Comparison of ENCODE assay signal across 8 cellular contexts in the genomic region with DNA sequence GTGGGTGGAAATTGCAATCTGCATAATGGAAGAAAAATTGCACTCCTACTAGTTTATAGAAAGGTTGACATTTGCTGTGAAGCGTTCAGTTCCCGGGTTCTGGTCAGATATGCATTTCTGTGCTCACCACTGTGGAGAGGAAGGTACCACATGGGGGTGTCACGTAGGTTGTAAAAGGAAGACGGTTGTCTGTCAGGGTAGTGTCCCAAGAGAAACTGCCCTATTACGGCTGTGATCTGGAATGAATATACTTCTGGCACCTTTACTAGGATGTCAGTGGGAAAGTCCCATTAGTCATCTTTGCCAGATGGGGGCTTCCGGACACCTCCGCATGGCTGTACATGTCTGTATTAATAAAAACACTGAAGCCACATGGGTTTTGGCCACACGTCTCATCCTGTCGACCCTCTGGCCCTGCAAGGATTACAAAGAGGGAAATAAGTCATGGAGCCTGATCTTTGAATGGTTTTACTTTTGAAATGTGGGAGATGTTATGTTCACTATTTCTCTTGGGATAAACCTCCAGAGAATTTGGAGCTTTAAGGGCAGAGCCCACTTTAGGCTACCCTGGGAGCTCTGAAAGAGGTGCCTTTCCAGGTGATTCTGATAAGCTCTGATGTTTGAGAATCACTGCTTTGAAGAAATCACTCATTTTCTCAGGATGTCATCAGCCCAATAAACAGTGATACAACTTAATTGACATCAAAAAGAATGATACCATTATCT.
DNase-seq lines count a peak whose midpoint lies in the region; ATAC-seq and TF ChIP-seq lines count a peak whose summit lies in the region.

No MANE protein-coding gene starts in this region.

- H3K4me3 Mint-ChIP-seq in naive thymus-derived CD8-positive, alpha-beta T cell, result peak overlapping the region in 1 of 10 donors; percentile 18

- TF ChIP-seq CTCF in GM13976 (IDR thresholded peaks at IDR 0.05; ENCODE audit: borderline replicate concordance, control extremely low read depth, extremely low read depth, insufficient read depth, missing control alignments), result no peak
- no peak for TF ChIP-seq CTCF in HFF-Myc (IDR thresholded peaks at IDR 0.05; ENCODE audit: low read depth, low read length, missing control alignments)
- no peak for TF ChIP-seq CTCF in RWPE2 (IDR thresholded peaks at IDR 0.05; ENCODE audit: poor library complexity, severe bottlenecking)
- no peak for TF ChIP-seq CTCF in epithelial cell of proximal tubule (conservative IDR thresholded peaks at IDR 0.05; ENCODE audit: low read depth, low read length)
- no peak for TF ChIP-seq CTCF in psoas muscle (IDR thresholded peaks at IDR 0.05)

- H3K4me1 ChIP-seq in RWPE2 (ENCODE audit: insufficient read depth, poor library complexity, severe bottlenecking) (peaks cover 10% of the 10 kb centered on the region), psoas muscle (no peaks in the 10 kb centered on the region)

- H3K9me3 Mint-ChIP-seq in naive thymus-derived CD8-positive, alpha-beta T cell, result no peaks in the 10 kb centered on the region

- intact Hi-C loops in psoas muscle (cut with DNase I), result no loop called here

- in situ Hi-C loops in GM13976 (cut with MboI; ENCODE audit: low sequenced_read_pairs, unreplicated experiment), result no loop called here

- no peaks in the 10 kb centered on the region for H3K36me3 Mint-ChIP-seq in naive thymus-derived CD8-positive, alpha-beta T cell

- no peak overlapping the region for H3K4me3 ChIP-seq in HFF-Myc (replicated peaks; ENCODE audit: low read depth, low read length)
- no peak overlapping the region for H3K4me3 ChIP-seq in RWPE2 (ENCODE audit: severe bottlenecking)
- no peak overlapping the region for H3K4me3 ChIP-seq in epithelial cell of proximal tubule (ENCODE audit: low read depth, low read length)
- H3K4me3 ChIP-seq in psoas muscle, result no peak overlapping the region

- ATAC-seq in RWPE2 (ENCODE audit: low read depth) (peak; percentile 71), psoas muscle (no peak)
- no peak for ATAC-seq in naive thymus-derived CD8-positive, alpha-beta T cell

- peaks cover 0 to 13% (median 1%) of the 10 kb centered on the region in 4 donors for H3K4me1 Mint-ChIP-seq in naive thymus-derived CD8-positive, alpha-beta T cell

- 38 to 55% (median 43%) methylated on average over 9 of the region's 9 CpGs for WGBS in psoas muscle, 3 donors

- H3K27me3 Mint-ChIP-seq in naive thymus-derived CD8-positive, alpha-beta T cell, result no peaks in the 10 kb centered on the region

- no peak overlapping the region for H3K27ac ChIP-seq in RWPE2 (ENCODE audit: poor library complexity, severe bottlenecking)
- H3K27ac ChIP-seq in psoas muscle, result no peak overlapping the region

- peak; percentile 51 for DNase-seq in GM13976 (ENCODE audit: low spot score)
- peak; percentile 52 for DNase-seq in HFF-Myc (ENCODE audit: extremely low read depth, low read depth)
- peak; percentile 57 for DNase-seq in RWPE2 (ENCODE audit: low spot score)
- peak; percentile 47 for DNase-seq in epithelial cell of proximal tubule (ENCODE audit: low read depth)
- no peak for DNase-seq in NCI-H2196 treated with DMSO at 0.1 percent for 48 hours (lab: John Stamatoyannopoulos, UW; ENCODE audit: unreplicated experiment)
- DNase-seq in naive thymus-derived CD8-positive, alpha-beta T cell, result no peak
- DNase-seq in pons (ENCODE audit: low spot score), result no peak
- DNase-seq in psoas muscle, result no peak

- POLR2A ChIA-PET in naive thymus-derived CD8-positive, alpha-beta T cell (lab: Charles Lee), result no interaction called here

- no peaks in the 10 kb centered on the region for H3K27me3 ChIP-seq in RWPE2 (ENCODE audit: insufficient read depth, poor library complexity, severe bottlenecking)
- H3K27me3 ChIP-seq in psoas muscle (ENCODE audit: insufficient read depth in 3 of 3, low read length in 2 of 3), result no peaks in the 10 kb centered on the region

- peak overlapping the region in 3 of 10 donors; percentile 27 to 63 (median 29) for H3K27ac Mint-ChIP-seq in naive thymus-derived CD8-positive, alpha-beta T cell

- no peaks in the 10 kb centered on the region for H3K36me3 ChIP-seq in RWPE2 (ENCODE audit: low read depth)
- H3K36me3 ChIP-seq in psoas muscle (ENCODE audit: insufficient read depth in 1 of 2, low read depth in 1 of 2), result no peaks in the 10 kb centered on the region

- H3K9me3 ChIP-seq in RWPE2 (ENCODE audit: severe bottlenecking) (no peaks in the 10 kb centered on the region), psoas muscle (no peaks in the 10 kb centered on the region)

Comparison
In these comparisons a context has a peak if more than half of its experiments do, and no peak if none do; other contexts are left out.
1. DNase-seq: peak in GM13976 (single experiment), HFF-Myc (single experiment), RWPE2 (single experiment) and epithelial cell of proximal tubule (single experiment); none in NCI-H2196 treated with DMSO at 0.1 percent for 48 hours (single experiment), naive thymus-derived CD8-positive, alpha-beta T cell (0 of 10), pons (single experiment) and psoas muscle (0 of 2).